ENCODE assay signal across 1 cellular context in genomic region chr3:45198264-45199260, GRCh38.
TF ChIP-seq lines count a peak whose summit lies in the region.

No MANE protein-coding gene starts in this region.

TF ChIP-seq in A549, 52 proteins besides CTCF, POLR2A, EP300 and RAD21:
- no peak for TF ChIP-seq KDM1A (IDR thresholded peaks at IDR 0.05; ENCODE audit: low read depth)
- TF ChIP-seq, protein P1, sequence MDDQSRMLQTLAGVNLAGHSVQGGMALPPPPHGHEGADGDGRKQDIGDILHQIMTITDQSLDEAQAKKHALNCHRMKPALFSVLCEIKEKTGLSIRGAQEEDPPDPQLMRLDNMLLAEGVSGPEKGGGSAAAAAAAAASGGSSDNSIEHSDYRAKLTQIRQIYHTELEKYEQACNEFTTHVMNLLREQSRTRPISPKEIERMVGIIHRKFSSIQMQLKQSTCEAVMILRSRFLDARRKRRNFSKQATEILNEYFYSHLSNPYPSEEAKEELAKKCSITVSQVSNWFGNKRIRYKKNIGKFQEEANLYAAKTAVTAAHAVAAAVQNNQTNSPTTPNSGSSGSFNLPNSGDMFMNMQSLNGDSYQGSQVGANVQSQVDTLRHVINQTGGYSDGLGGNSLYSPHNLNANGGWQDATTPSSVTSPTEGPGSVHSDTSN (IDR thresholded peaks at IDR 0.05): no peak
- TF ChIP-seq ESRRA (IDR thresholded peaks at IDR 0.05; ENCODE audit: borderline replicate concordance, low read length): no peak
- TF ChIP-seq ZC3H11A (IDR thresholded peaks at IDR 0.05): no peak
- no peak for TF ChIP-seq CEBPB (IDR thresholded peaks at IDR 0.05)
- no peak for TF ChIP-seq MAZ (IDR thresholded peaks at IDR 0.05; ENCODE audit: borderline replicate concordance, low read depth, low read length)
- TF ChIP-seq HOXB5 (CRISPR knock-in tag; IDR thresholded peaks at IDR 0.05): no peak
- TF ChIP-seq RNF2 (IDR thresholded peaks at IDR 0.05; ENCODE audit: borderline replicate concordance, low read depth): no peak
- no peak for TF ChIP-seq RCOR1 (IDR thresholded peaks at IDR 0.05; ENCODE audit: low read depth, low read length)
- TF ChIP-seq RFX5 (IDR thresholded peaks at IDR 0.05): no peak
- TF ChIP-seq ATOH8 (CRISPR knock-in tag; IDR thresholded peaks at IDR 0.05; ENCODE audit: low read depth): no peak
- no peak for TF ChIP-seq HMGXB4 (CRISPR knock-in tag; IDR thresholded peaks at IDR 0.05; ENCODE audit: borderline replicate concordance)
- TF ChIP-seq HOXA7 (CRISPR knock-in tag; IDR thresholded peaks at IDR 0.05): no peak
- TF ChIP-seq TFCP2L1 (CRISPR knock-in tag; IDR thresholded peaks at IDR 0.05): no peak
- no peak for TF ChIP-seq BCL3 (IDR thresholded peaks at IDR 0.05)
- TF ChIP-seq KDM5A (IDR thresholded peaks at IDR 0.05): no peak
